Comparison of ENCODE assay signal across 6 cellular contexts in genomic region chr19:22180117-22180704, GRCh38. TPM values are rescaled to one million over a fixed set of nuclear protein-coding genes. Genes with fewer than 3 reads are reported as not detected.
"Had no signal": no experiment of that assay in that cellular context is flagged by ENCODE, and none has a peak within 500 bp of the region (broad histone marks: within the 10 kb centered on the region; RNA-seq: fewer than 3 reads in every experiment).

No MANE protein-coding gene starts in this region.

RNA-seq across cellular contexts. Expression of gene ZNF676, which starts 16.5 kb away (rescaled TPM):
- total RNA-seq: OCI-LY7, PC-3, RPMI7951, SJSA1, T-cell had no signal
- polyA plus RNA-seq: SK-N-SH had no signal
